Comparison of ENCODE assay signal across 2 cellular contexts in the genomic region with DNA sequence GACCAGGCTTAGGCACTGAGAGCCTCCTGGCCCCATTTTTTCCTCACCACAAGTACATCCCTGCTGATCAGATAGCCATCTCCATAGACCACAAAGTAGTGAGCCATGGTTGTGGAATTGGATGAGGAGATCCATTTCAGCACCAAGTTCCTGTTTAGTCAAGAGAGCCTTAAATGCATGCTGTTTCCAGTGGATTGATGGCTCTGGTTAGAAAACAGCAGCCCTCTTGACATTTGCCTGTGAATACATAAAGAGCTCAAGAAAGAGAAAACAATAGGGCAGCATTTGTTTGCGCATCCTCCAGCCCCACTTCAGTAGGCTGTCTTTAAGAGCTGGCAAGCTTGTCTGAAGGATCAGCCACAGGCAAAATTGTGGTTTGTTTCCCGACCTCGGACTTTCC.
TF ChIP-seq lines count a peak whose summit lies in the region.

No MANE protein-coding gene starts in this region.

TF ChIP-seq in SK-N-SH, 30 proteins besides CTCF, POLR2A, EP300 and RAD21 (continued from another document and continues in another):
- TF ChIP-seq, protein P1, sequence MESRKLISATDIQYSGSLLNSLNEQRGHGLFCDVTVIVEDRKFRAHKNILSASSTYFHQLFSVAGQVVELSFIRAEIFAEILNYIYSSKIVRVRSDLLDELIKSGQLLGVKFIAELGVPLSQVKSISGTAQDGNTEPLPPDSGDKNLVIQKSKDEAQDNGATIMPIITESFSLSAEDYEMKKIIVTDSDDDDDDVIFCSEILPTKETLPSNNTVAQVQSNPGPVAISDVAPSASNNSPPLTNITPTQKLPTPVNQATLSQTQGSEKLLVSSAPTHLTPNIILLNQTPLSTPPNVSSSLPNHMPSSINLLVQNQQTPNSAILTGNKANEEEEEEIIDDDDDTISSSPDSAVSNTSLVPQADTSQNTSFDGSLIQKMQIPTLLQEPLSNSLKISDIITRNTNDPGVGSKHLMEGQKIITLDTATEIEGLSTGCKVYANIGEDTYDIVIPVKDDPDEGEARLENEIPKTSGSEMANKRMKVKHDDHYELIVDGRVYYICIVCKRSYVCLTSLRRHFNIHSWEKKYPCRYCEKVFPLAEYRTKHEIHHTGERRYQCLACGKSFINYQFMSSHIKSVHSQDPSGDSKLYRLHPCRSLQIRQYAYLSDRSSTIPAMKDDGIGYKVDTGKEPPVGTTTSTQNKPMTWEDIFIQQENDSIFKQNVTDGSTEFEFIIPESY (IDR thresholded peaks at IDR 0.05; ENCODE audit: borderline replicate concordance, low read depth) = no peak
- TF ChIP-seq, protein P2, sequence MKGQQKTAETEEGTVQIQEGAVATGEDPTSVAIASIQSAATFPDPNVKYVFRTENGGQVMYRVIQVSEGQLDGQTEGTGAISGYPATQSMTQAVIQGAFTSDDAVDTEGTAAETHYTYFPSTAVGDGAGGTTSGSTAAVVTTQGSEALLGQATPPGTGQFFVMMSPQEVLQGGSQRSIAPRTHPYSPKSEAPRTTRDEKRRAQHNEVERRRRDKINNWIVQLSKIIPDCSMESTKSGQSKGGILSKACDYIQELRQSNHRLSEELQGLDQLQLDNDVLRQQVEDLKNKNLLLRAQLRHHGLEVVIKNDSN (IDR thresholded peaks at IDR 0.05; ENCODE audit: borderline replicate concordance, low read depth) = no peak
- TF ChIP-seq SMC3 (IDR thresholded peaks at IDR 0.05; ENCODE audit: low read depth, low read length) (no peak), RFX5 (IDR thresholded peaks at IDR 0.05; ENCODE audit: low read length) (no peak), NRF1 (IDR thresholded peaks at IDR 0.05; ENCODE audit: low read depth, low read length) (no peak), MXI1 (IDR thresholded peaks at IDR 0.05; ENCODE audit: low read depth, low read length) (no peak), JUND (IDR thresholded peaks at IDR 0.05) (peak; percentile 66), MEF2A (IDR thresholded peaks at IDR 0.05; ENCODE audit: borderline replicate concordance, low read depth) (no peak), NFIC (IDR thresholded peaks at IDR 0.05; ENCODE audit: borderline replicate concordance) (peak; percentile 44), TAF1 (IDR thresholded peaks at IDR 0.05; ENCODE audit: borderline replicate concordance, low read depth, low read length) (no peak), GATA2 (CRISPR knock-in tag; IDR thresholded peaks at IDR 0.05) (no peak), SIN3A (IDR thresholded peaks at IDR 0.05; ENCODE audit: borderline replicate concordance, low read depth, low read length) (no peak), ELF1 (IDR thresholded peaks at IDR 0.05) (no peak)
- TF ChIP-seq, protein P3, sequence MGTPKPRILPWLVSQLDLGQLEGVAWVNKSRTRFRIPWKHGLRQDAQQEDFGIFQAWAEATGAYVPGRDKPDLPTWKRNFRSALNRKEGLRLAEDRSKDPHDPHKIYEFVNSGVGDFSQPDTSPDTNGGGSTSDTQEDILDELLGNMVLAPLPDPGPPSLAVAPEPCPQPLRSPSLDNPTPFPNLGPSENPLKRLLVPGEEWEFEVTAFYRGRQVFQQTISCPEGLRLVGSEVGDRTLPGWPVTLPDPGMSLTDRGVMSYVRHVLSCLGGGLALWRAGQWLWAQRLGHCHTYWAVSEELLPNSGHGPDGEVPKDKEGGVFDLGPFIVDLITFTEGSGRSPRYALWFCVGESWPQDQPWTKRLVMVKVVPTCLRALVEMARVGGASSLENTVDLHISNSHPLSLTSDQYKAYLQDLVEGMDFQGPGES (IDR thresholded peaks at IDR 0.05; ENCODE audit: low read depth, low read length) = no peak
- TF ChIP-seq, protein P4, sequence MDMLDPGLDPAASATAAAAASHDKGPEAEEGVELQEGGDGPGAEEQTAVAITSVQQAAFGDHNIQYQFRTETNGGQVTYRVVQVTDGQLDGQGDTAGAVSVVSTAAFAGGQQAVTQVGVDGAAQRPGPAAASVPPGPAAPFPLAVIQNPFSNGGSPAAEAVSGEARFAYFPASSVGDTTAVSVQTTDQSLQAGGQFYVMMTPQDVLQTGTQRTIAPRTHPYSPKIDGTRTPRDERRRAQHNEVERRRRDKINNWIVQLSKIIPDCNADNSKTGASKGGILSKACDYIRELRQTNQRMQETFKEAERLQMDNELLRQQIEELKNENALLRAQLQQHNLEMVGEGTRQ (IDR thresholded peaks at IDR 0.05; ENCODE audit: borderline replicate concordance, low read depth, low read length) = no peak
- TF ChIP-seq, protein P5, sequence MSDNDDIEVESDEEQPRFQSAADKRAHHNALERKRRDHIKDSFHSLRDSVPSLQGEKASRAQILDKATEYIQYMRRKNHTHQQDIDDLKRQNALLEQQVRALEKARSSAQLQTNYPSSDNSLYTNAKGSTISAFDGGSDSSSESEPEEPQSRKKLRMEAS (IDR thresholded peaks at IDR 0.05; ENCODE audit: low read depth) = no peak
- TF ChIP-seq, protein P6, sequence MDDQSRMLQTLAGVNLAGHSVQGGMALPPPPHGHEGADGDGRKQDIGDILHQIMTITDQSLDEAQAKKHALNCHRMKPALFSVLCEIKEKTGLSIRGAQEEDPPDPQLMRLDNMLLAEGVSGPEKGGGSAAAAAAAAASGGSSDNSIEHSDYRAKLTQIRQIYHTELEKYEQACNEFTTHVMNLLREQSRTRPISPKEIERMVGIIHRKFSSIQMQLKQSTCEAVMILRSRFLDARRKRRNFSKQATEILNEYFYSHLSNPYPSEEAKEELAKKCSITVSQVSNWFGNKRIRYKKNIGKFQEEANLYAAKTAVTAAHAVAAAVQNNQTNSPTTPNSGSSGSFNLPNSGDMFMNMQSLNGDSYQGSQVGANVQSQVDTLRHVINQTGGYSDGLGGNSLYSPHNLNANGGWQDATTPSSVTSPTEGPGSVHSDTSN (IDR thresholded peaks at IDR 0.05) = peak; percentile 64
- TF ChIP-seq, protein P7, sequence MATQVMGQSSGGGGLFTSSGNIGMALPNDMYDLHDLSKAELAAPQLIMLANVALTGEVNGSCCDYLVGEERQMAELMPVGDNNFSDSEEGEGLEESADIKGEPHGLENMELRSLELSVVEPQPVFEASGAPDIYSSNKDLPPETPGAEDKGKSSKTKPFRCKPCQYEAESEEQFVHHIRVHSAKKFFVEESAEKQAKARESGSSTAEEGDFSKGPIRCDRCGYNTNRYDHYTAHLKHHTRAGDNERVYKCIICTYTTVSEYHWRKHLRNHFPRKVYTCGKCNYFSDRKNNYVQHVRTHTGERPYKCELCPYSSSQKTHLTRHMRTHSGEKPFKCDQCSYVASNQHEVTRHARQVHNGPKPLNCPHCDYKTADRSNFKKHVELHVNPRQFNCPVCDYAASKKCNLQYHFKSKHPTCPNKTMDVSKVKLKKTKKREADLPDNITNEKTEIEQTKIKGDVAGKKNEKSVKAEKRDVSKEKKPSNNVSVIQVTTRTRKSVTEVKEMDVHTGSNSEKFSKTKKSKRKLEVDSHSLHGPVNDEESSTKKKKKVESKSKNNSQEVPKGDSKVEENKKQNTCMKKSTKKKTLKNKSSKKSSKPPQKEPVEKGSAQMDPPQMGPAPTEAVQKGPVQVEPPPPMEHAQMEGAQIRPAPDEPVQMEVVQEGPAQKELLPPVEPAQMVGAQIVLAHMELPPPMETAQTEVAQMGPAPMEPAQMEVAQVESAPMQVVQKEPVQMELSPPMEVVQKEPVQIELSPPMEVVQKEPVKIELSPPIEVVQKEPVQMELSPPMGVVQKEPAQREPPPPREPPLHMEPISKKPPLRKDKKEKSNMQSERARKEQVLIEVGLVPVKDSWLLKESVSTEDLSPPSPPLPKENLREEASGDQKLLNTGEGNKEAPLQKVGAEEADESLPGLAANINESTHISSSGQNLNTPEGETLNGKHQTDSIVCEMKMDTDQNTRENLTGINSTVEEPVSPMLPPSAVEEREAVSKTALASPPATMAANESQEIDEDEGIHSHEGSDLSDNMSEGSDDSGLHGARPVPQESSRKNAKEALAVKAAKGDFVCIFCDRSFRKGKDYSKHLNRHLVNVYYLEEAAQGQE (IDR thresholded peaks at IDR 0.05; ENCODE audit: low read depth, low read length) = no peak

TF ChIP-seq in SK-N-SH treated with all-trans-retinoic acid at 6 μM for 48 hours, 23 proteins besides CTCF, POLR2A, EP300 and RAD21 (continued from another document):
- TF ChIP-seq, protein P8, sequence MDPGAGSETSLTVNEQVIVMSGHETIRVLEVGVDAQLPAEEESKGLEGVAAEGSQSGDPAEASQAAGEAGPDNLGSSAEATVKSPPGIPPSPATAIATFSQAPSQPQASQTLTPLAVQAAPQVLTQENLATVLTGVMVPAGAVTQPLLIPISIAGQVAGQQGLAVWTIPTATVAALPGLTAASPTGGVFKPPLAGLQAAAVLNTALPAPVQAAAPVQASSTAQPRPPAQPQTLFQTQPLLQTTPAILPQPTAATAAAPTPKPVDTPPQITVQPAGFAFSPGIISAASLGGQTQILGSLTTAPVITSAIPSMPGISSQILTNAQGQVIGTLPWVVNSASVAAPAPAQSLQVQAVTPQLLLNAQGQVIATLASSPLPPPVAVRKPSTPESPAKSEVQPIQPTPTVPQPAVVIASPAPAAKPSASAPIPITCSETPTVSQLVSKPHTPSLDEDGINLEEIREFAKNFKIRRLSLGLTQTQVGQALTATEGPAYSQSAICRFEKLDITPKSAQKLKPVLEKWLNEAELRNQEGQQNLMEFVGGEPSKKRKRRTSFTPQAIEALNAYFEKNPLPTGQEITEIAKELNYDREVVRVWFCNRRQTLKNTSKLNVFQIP (CRISPR knock-in tag; IDR thresholded peaks at IDR 0.05; ENCODE audit: borderline replicate concordance, low read depth) = no peak
- TF ChIP-seq ZFP3 (CRISPR knock-in tag; IDR thresholded peaks at IDR 0.05) (no peak), OSR1 (CRISPR knock-in tag; IDR thresholded peaks at IDR 0.05) (no peak)
